8 cellular contexts compared by ENCODE assay signal in the genomic region with DNA sequence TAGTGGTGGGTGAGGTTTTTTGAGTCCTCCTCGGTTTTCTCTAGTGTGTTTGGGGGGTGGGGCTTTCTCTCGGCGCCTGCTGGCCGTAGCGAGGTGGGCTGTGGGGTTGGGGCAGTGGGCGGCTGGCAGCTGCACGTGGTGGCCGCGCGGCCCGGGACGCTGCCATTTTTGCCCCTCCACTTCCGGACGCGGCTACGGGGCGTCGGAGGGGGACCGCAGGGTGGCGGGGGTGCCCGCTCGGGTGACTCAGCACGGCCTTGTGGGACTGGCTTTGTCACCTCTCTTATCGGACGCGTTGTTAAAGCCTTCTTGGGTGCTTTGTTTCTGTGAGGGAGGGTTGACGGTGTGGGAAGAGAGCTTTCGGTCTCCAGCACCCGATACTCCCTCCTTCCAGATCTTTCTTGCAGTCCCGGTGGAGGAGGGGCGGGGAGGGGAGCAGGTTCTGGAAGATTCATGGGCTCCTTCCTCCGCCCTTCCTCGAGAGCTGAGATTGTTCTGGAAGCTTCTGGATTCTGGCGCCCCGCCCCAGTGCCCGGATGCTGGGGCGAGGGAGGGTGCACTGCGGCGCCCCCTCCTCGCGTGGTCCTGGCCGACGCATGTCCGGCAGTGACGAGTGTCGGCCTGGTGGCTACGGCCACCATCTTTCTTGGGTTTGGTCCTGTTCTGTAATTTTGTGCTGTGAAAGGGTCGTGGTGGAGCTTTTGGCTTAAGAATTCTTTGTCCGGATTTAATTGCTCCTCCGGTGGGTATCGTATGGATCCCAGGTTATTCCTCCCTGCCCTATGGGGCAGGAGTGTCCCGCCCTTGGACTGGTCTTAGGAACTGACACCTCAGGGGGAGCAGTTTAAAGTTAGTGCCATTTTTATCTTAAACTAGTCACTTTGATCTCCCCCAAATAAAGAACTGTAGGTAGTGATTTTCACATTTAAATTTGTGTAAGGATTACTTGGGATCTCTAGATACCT. TPM values are rescaled to one million over a fixed set of nuclear protein-coding genes. Genes with fewer than 3 reads are reported as not detected.
DNase-seq lines count a peak whose midpoint lies in the region; ATAC-seq and TF ChIP-seq lines count a peak whose summit lies in the region.

No MANE protein-coding gene starts in this region.

- TF ChIP-seq CTCF in HFFc6 (IDR thresholded peaks at IDR 0.05), result no peak; the same call in 1 of the 2 replicates

- H3K27ac Mint-ChIP-seq in HFFc6, result peak overlapping the region; percentile 98
- peak overlapping the region; percentile 98 to 100 for H3K27ac Mint-ChIP-seq in effector memory CD8-positive, alpha-beta T cell

- H3K27me3 Mint-ChIP-seq in HFFc6 (ENCODE audit: insufficient read depth), result peaks cover 16% of the 10 kb centered on the region
- H3K27me3 Mint-ChIP-seq in effector memory CD8-positive, alpha-beta T cell, result no peaks in the 10 kb centered on the region

- H3K4me1 Mint-ChIP-seq in HFFc6 (ENCODE audit: low read depth), result peaks cover 51% of the 10 kb centered on the region
- H3K4me1 Mint-ChIP-seq in effector memory CD8-positive, alpha-beta T cell (ENCODE audit: low read depth in 2 of 2), result peaks cover 40 to 46% of the 10 kb centered on the region in 2 donors

- peak overlapping the region; percentile 98 for H3K4me3 Mint-ChIP-seq in HFFc6
- peak overlapping the region; percentile 95 to 100 for H3K4me3 Mint-ChIP-seq in effector memory CD8-positive, alpha-beta T cell

- H3K4me3 ChIP-seq in GM08714 (ENCODE audit: low read length), result peak overlapping the region; percentile 98

- H3K9me3 Mint-ChIP-seq in HFFc6, result peaks cover 12% of the 10 kb centered on the region
- H3K9me3 Mint-ChIP-seq in effector memory CD8-positive, alpha-beta T cell, result no peaks in the 10 kb centered on the region

- peak; percentile 70 for ATAC-seq in effector memory CD8-positive, alpha-beta T cell (replicated peaks)
- ATAC-seq in HG02884 (IDR thresholded peaks at IDR 0.05; ENCODE audit: unreplicated experiment), result no peak

- H3K36me3 Mint-ChIP-seq in HFFc6 (ENCODE audit: low read depth), result peaks cover 59% of the 10 kb centered on the region
- peaks cover 77% of the 10 kb centered on the region for H3K36me3 Mint-ChIP-seq in effector memory CD8-positive, alpha-beta T cell (ENCODE audit: insufficient read depth)

- peak; percentile 58 for DNase-seq in HFFc6
- DNase-seq in NCI-H69 (lab: John Stamatoyannopoulos, UW), result peak; percentile 77
- DNase-seq in activated CD8-positive, alpha-beta memory T cell treated with anti-CD3 and anti-CD28 coated beads for 24 hours, result peak; percentile 96
- DNase-seq in effector memory CD8-positive, alpha-beta T cell, result peak; percentile 89 to 91 (median 90)
- peak; percentile 94 for DNase-seq in mesenteric fat pad (ENCODE audit: low spot score)
- peak; percentile 89 for DNase-seq in stimulated activated CD8-positive, alpha-beta memory T cell treated with anti-CD3 and anti-CD28 coated beads, Interleukin-12 subunit alpha, Interleukin-12 subunit beta, amount 100 ng/mL, for 4 hours (ENCODE audit: low read depth)

RNA-seq across cellular contexts. Expression of a gene that starts 0.7 kb away (rescaled TPM):
- total RNA-seq in HFFc6 (2021; fragmentation: NEBNext Ultra II Directional; extraction: Animal tissue kit (Norgen Biotek cat#: 25700)), result 1,000 to 10,000 TPM in 1 of 6 experiments, 100 to 1,000 TPM in 5; 847 to 1,026 (median 920) TPM
- total RNA-seq in mesenteric fat pad, result 630 TPM

RNA-seq across cellular contexts. Expression of a gene that starts 9.7 kb away (rescaled TPM):
- 100 to 1,000 TPM; 108 to 132 (median 120) TPM for total RNA-seq in HFFc6 (2021; fragmentation: NEBNext Ultra II Directional; extraction: Animal tissue kit (Norgen Biotek cat#: 25700))
- total RNA-seq in mesenteric fat pad, result 27.4 TPM

RNA-seq across cellular contexts. Expression of a gene that starts 17.7 kb away (rescaled TPM):
- total RNA-seq in HFFc6 (2021; fragmentation: NEBNext Ultra II Directional; extraction: Animal tissue kit (Norgen Biotek cat#: 25700)), result 1 to 10 TPM; 4.2 to 6.7 (median 5.8) TPM
- total RNA-seq in mesenteric fat pad, result 6.6 TPM

RNA-seq across cellular contexts. Expression of a gene that starts 22.6 kb away (rescaled TPM):
- not detected for total RNA-seq in HFFc6 (2021; fragmentation: NEBNext Ultra II Directional; extraction: Animal tissue kit (Norgen Biotek cat#: 25700))
- total RNA-seq in mesenteric fat pad, result not detected

RNA-seq across cellular contexts. Expression of a gene that starts 24.2 kb away (rescaled TPM):
- total RNA-seq in HFFc6 (2021; fragmentation: NEBNext Ultra II Directional; extraction: Animal tissue kit (Norgen Biotek cat#: 25700)), result 10 to 100 TPM; 14.9 to 29.9 (median 26.8) TPM
- total RNA-seq in mesenteric fat pad, result 205 TPM
